Comparison of ENCODE assay signal across 17 cellular contexts in genomic region chr18:44437603-44438002, GRCh38.
DNase-seq lines count a peak whose midpoint lies in the region; ATAC-seq and TF ChIP-seq lines count a peak whose summit lies in the region.
"Had no signal": no experiment of that assay in that cellular context is flagged by ENCODE, and none has a peak within 500 bp of the region (broad histone marks: within the 10 kb centered on the region; RNA-seq: fewer than 3 reads in every experiment).

No MANE protein-coding gene starts in this region.

- no peak overlapping the region for H3K4ac ChIP-seq in H9 (ENCODE audit: low read depth, low read length)
- no peak overlapping the region for H3K4ac ChIP-seq in mesendoderm (ENCODE audit: low read depth, low read length)

- H3K18ac ChIP-seq in H9 (ENCODE audit: insufficient read length, low read depth, low read length) (no peak overlapping the region), mesendoderm (ENCODE audit: low read length) (no peak overlapping the region)

- H3K23ac ChIP-seq in H9 (ENCODE audit: insufficient read length, low read depth, low read length) (no peak overlapping the region), mesendoderm (ENCODE audit: low read length) (no peak overlapping the region)

- H3K9me3 ChIP-seq in H9 (ENCODE audit: control insufficient read depth, low read depth, low read length), result no peaks in the 10 kb centered on the region
- H3K9me3 ChIP-seq: BLaER1 had no signal

- no peaks in the 10 kb centered on the region for H3K23me2 ChIP-seq in H9 (ENCODE audit: insufficient read length, low read depth, low read length, poor library complexity, severe bottlenecking)

- no peak overlapping the region for H2BK120ac ChIP-seq in H9 (ENCODE audit: low read depth, low read length, poor library complexity, severe bottlenecking)
- no peak overlapping the region for H2BK120ac ChIP-seq in mesendoderm (ENCODE audit: low read depth, low read length)

- no peaks in the 10 kb centered on the region for H4K20me1 ChIP-seq in H9 (ENCODE audit: control insufficient read depth, insufficient read depth, insufficient read length)
- H4K20me1 ChIP-seq: BLaER1 had no signal

- H3K4me1 ChIP-seq in H9 (ENCODE audit: insufficient read depth, low read length) (no peaks in the 10 kb centered on the region), foreskin keratinocyte (no peaks in the 10 kb centered on the region), mesendoderm (ENCODE audit: control insufficient read depth, low read depth, low read length) (no peaks in the 10 kb centered on the region)
- H3K4me1 ChIP-seq: BLaER1 had no signal

- H3K27ac Mint-ChIP-seq in H9 (peak overlapping the region in 1 of 3 experiments; percentile 37; a peak in 1 of 7 replicates), WTC11 (no peak overlapping the region), MCF 10A (ENCODE audit: low read depth, unreplicated experiment) (no peak overlapping the region)
- H3K27ac Mint-ChIP-seq in stimulated activated effector memory CD8-positive, alpha-beta T cell treated with anti-CD3 and anti-CD28 coated beads, Interleukin-12 subunit alpha, Interleukin-12 subunit beta, amount 100 ng/mL, for 72 hours, result no peak overlapping the region
- H3K27ac Mint-ChIP-seq: CD4-positive, alpha-beta memory T cell had no signal

- no peaks in the 10 kb centered on the region for H3K9me3 Mint-ChIP-seq in H9
- no peaks in the 10 kb centered on the region for H3K9me3 Mint-ChIP-seq in WTC11
- H3K9me3 Mint-ChIP-seq in stimulated activated effector memory CD8-positive, alpha-beta T cell treated with anti-CD3 and anti-CD28 coated beads, Interleukin-12 subunit alpha, Interleukin-12 subunit beta, amount 100 ng/mL, for 72 hours, result peaks cover 11% of the 10 kb centered on the region
- no peaks in the 10 kb centered on the region for H3K9me3 Mint-ChIP-seq in MCF 10A (ENCODE audit: unreplicated experiment)

- POLR2A ChIA-PET in WTC11 (lab: Charles Lee) (no interaction called here), MCF 10A (lab: Yijun Ruan, JAX) (no interaction called here)

- H2BK12ac ChIP-seq in H9 (ENCODE audit: insufficient read length, low read depth, low read length), result no peak overlapping the region

- no peaks in the 10 kb centered on the region for H3K36me3 ChIP-seq in mesendoderm (ENCODE audit: control insufficient read depth, insufficient read depth, low read length)
- H3K36me3 ChIP-seq: BLaER1 had no signal

- no peak overlapping the region for H2BK20ac ChIP-seq in H9 (ENCODE audit: low read depth, low read length, poor library complexity, severe bottlenecking)

- H3K14ac ChIP-seq in H9 (ENCODE audit: insufficient read depth, low read length), result no peak overlapping the region

- CTCF ChIA-PET in WTC11 (lab: Charles Lee) (no interaction called here), MCF 10A (lab: Yijun Ruan, JAX) (interaction anchor here (0.6 to 0.7 kb wide), 2 partner anchors 95 to 152 kb away, joined by 3 read pairs; no protein-coding TSS in a partner anchor)

- DNase-seq in H9 (no peak), WTC11 (ENCODE audit: low spot score) (no peak), foreskin keratinocyte (no peak), mesendoderm (peak; percentile 26), LoVo (ENCODE audit: low spot score) (no peak), MCF 10A (ENCODE audit: unreplicated experiment) (no peak)
- DNase-seq in stimulated activated effector memory CD8-positive, alpha-beta T cell treated with anti-CD3 and anti-CD28 coated beads, Interleukin-12 subunit alpha, Interleukin-12 subunit beta, amount 100 ng/mL, for 72 hours (ENCODE audit: low spot score in 2 of 2), result no peak
- DNase-seq: 8988T; CD4-positive, alpha-beta memory T cell; DMS79 treated with DMSO at 0.1 percent for 48 hours; GF-D8; GM23248; H7; IMR-90 had no signal

- H3K9ac ChIP-seq in H9 (ENCODE audit: extremely low read depth, insufficient read length, low read length) (no peak overlapping the region), mesendoderm (ENCODE audit: low read length) (no peak overlapping the region)
- H3K9ac ChIP-seq: BLaER1, GM23248 had no signal

- H4K8ac ChIP-seq in H9 (replicated peaks; ENCODE audit: insufficient read length, low read depth, low read length), result no peak overlapping the region
- H4K8ac ChIP-seq in mesendoderm (ENCODE audit: low read depth, low read length), result no peak overlapping the region

- intact Hi-C loops in MCF 10A (cut with micrococcal nuclease), result no loop called here

- H3K36me3 Mint-ChIP-seq in H9 (ENCODE audit: insufficient read depth in 1 of 3, low read depth in 3 of 3) (no peaks in the 10 kb centered on the region), WTC11 (no peaks in the 10 kb centered on the region), MCF 10A (ENCODE audit: insufficient read depth, unreplicated experiment) (no peaks in the 10 kb centered on the region)
- H3K36me3 Mint-ChIP-seq in stimulated activated effector memory CD8-positive, alpha-beta T cell treated with anti-CD3 and anti-CD28 coated beads, Interleukin-12 subunit alpha, Interleukin-12 subunit beta, amount 100 ng/mL, for 72 hours, result no peaks in the 10 kb centered on the region
- H3K36me3 Mint-ChIP-seq: CD14-positive monocyte; CD4-positive, alpha-beta memory T cell had no signal

- no TSS peak for BruUV-seq in MCF 10A (replicated peaks; lab: Mats Ljungman, UMichigan)

- ATAC-seq in WTC11, result peak; percentile 78
- ATAC-seq in foreskin keratinocyte, result no peak
- no peak for ATAC-seq in GM19395 (IDR thresholded peaks at IDR 0.05; ENCODE audit: unreplicated experiment)
- no peak for ATAC-seq in stimulated activated effector memory CD8-positive, alpha-beta T cell treated with anti-CD3 and anti-CD28 coated beads, Interleukin-12 subunit alpha, Interleukin-12 subunit beta, amount 100 ng/mL, for 72 hours

- no peak overlapping the region for H3K4me2 ChIP-seq in H9 (ENCODE audit: insufficient read depth, insufficient read length, low read length)
- H3K4me2 ChIP-seq in mesendoderm (ENCODE audit: low read length), result no peak overlapping the region
- H3K4me2 ChIP-seq: BLaER1 had no signal

- H2BK5ac ChIP-seq in H9 (ENCODE audit: insufficient read length, low read length) (no peak overlapping the region), mesendoderm (ENCODE audit: low read length) (no peak overlapping the region)

- TF ChIP-seq CTCF in H9 (conservative IDR thresholded peaks at IDR 0.05) (peak; percentile 43; the same call in 1 of the 3 replicates), WTC11 (IDR thresholded peaks at IDR 0.05) (no peak), foreskin keratinocyte (conservative IDR thresholded peaks at IDR 0.05) (peak; percentile 14), MCF 10A (IDR thresholded peaks at IDR 0.05; ENCODE audit: unreplicated experiment) (no peak)

- no peak overlapping the region for H3K4me3 ChIP-seq in mesendoderm (ENCODE audit: low read length)
- H3K4me3 ChIP-seq: BLaER1, GM23248 had no signal

- no peak overlapping the region for H3K27ac ChIP-seq in H9 (ENCODE audit: insufficient read length, low read depth, low read length)
- H3K27ac ChIP-seq in foreskin keratinocyte, result no peak overlapping the region
- H3K27ac ChIP-seq in mesendoderm (ENCODE audit: low read depth, low read length), result no peak overlapping the region
- H3K27ac ChIP-seq: BLaER1, GM23248 had no signal

- no CpG with 5 or more reads among the region's 2 CpGs for WGBS in H9 (ENCODE audit: extremely low coverage, insufficient read length, low lambda C conversion rate)
- WGBS in mesendoderm (ENCODE audit: extremely low coverage, insufficient coverage, low lambda C conversion rate), result no CpG with 5 or more reads among the region's 2 CpGs

- no peak overlapping the region for H2BK15ac ChIP-seq in H9 (ENCODE audit: low read depth, low read length)
- H2BK15ac ChIP-seq in mesendoderm (replicated peaks; ENCODE audit: low read depth), result no peak overlapping the region

- no peaks in the 10 kb centered on the region for H3K27me3 ChIP-seq in H9 (ENCODE audit: insufficient read depth, low read length)
- no peaks in the 10 kb centered on the region for H3K27me3 ChIP-seq in foreskin keratinocyte
- H3K27me3 ChIP-seq in mesendoderm (ENCODE audit: insufficient read depth, low read length, poor library complexity), result no peaks in the 10 kb centered on the region
- H3K27me3 ChIP-seq: BLaER1 had no signal

- H3K56ac ChIP-seq in H9 (ENCODE audit: insufficient read length, low read depth, low read length) (no peak overlapping the region), mesendoderm (ENCODE audit: low read length) (no peak overlapping the region)

- H3K4me3 Mint-ChIP-seq in H9 (no peak overlapping the region), WTC11 (no peak overlapping the region), MCF 10A (ENCODE audit: unreplicated experiment) (no peak overlapping the region)
- H3K4me3 Mint-ChIP-seq in stimulated activated effector memory CD8-positive, alpha-beta T cell treated with anti-CD3 and anti-CD28 coated beads, Interleukin-12 subunit alpha, Interleukin-12 subunit beta, amount 100 ng/mL, for 72 hours, result no peak overlapping the region
- H3K4me3 Mint-ChIP-seq: CD14-positive monocyte; CD4-positive, alpha-beta memory T cell had no signal

- no peak overlapping the region for H2AK5ac ChIP-seq in H9 (ENCODE audit: insufficient read length, low read length)
- no peak overlapping the region for H2AK5ac ChIP-seq in mesendoderm (ENCODE audit: low read length)

- H2AFZ ChIP-seq in H9 (ENCODE audit: low read length), result no peak overlapping the region
- H2AFZ ChIP-seq: GM23248 had no signal

- H3K79me1 ChIP-seq in H9 (ENCODE audit: insufficient read depth, low read depth, low read length, poor library complexity, severe bottlenecking) (no peaks in the 10 kb centered on the region), mesendoderm (ENCODE audit: low read length) (no peaks in the 10 kb centered on the region)

- no peak overlapping the region for H4K5ac ChIP-seq in H9 (ENCODE audit: insufficient read length, low read depth, low read length)
- H4K5ac ChIP-seq in mesendoderm (ENCODE audit: low read length), result no peak overlapping the region

- H3K79me2 ChIP-seq in H9 (ENCODE audit: insufficient read depth, low read length) (no peaks in the 10 kb centered on the region), mesendoderm (ENCODE audit: control insufficient read depth, insufficient read depth, low read length) (no peaks in the 10 kb centered on the region)

- H3K4me1 Mint-ChIP-seq in H9 (no peaks in the 10 kb centered on the region), WTC11 (no peaks in the 10 kb centered on the region), MCF 10A (ENCODE audit: insufficient read depth, unreplicated experiment) (no peaks in the 10 kb centered on the region)
- no peaks in the 10 kb centered on the region for H3K4me1 Mint-ChIP-seq in stimulated activated effector memory CD8-positive, alpha-beta T cell treated with anti-CD3 and anti-CD28 coated beads, Interleukin-12 subunit alpha, Interleukin-12 subunit beta, amount 100 ng/mL, for 72 hours
- H3K4me1 Mint-ChIP-seq: CD14-positive monocyte; CD4-positive, alpha-beta memory T cell had no signal

- H3K27me3 Mint-ChIP-seq in H9 (ENCODE audit: low read depth), result peaks cover 2% of the 10 kb centered on the region; the same call in 1 of the 2 replicates
- no peaks in the 10 kb centered on the region; the same call in 1 of the 2 replicates for H3K27me3 Mint-ChIP-seq in WTC11 (ENCODE audit: low read depth)
- no peaks in the 10 kb centered on the region for H3K27me3 Mint-ChIP-seq in MCF 10A (ENCODE audit: insufficient read depth, unreplicated experiment)
- H3K27me3 Mint-ChIP-seq: CD4-positive, alpha-beta memory T cell had no signal

- no peak overlapping the region for H4K91ac ChIP-seq in H9 (ENCODE audit: insufficient read length, low read depth, low read length)

- H3T11ph ChIP-seq in H9 (ENCODE audit: low read length), result no peak overlapping the region

Comparison
In these comparisons a context has a peak if more than half of its experiments do, and no peak if none do; other contexts are left out.
1. CTCF ChIP-seq: peak in H9 (single experiment) and foreskin keratinocyte (single experiment); none in WTC11 (single experiment) and MCF 10A (single experiment).